ENCODE assay signal across 8 cellular contexts in the genomic region with DNA sequence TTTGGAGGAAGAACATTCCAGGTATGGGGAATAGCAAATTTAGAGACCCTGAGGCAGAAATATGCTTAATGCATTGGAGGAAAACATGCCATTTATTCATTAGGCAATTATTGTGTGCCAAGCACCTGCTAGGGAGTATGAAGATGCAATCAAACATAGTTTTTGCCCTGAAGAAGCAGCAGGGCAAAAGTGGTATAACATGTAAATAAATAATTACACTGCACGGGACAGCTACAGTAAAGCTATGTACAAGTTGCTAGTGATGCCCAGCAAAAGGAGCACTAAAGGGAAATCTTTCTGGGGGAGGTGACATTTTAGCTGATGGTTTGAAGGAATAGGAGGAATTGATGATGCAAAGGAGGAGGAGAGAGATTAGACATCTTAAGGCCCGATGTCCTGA. TPM values are rescaled to one million over a fixed set of nuclear protein-coding genes. Genes with fewer than 3 reads are reported as not detected.
DNase-seq lines count a peak whose midpoint lies in the region; ATAC-seq, FAIRE-seq and TF ChIP-seq lines count a peak whose summit lies in the region.

No MANE protein-coding gene starts in this region.

- dilution Hi-C loops in endothelial cell of umbilical vein (cut with MboI; ENCODE audit: extremely low pct_ligation_motif_present, low sequenced_read_pairs) = no loop called here

- intact Hi-C loops in PC-3 (cut with micrococcal nuclease) (loop anchor here (2.0 kb wide), 1 partner anchor 20 kb away; no protein-coding TSS in a partner anchor), endothelial cell of umbilical vein (cut with micrococcal nuclease) (loop anchor here (2.0 kb wide), 1 partner anchor 22 kb away; a partner anchor contains a TSS), left colon (cut with DNase I, micrococcal nuclease) (no loop called here)

- H3K36me3 ChIP-seq in PC-3 (ENCODE audit: low read depth, low read length) (no peaks in the 10 kb centered on the region), endothelial cell of umbilical vein (ENCODE audit: control insufficient read depth in 2 of 2, extremely low read depth in 1 of 2, insufficient read depth in 2 of 2, low read length in 2 of 2) (no peaks in the 10 kb centered on the region), rectal smooth muscle tissue (ENCODE audit: control insufficient read depth, insufficient read depth, low read length) (no peaks in the 10 kb centered on the region)

- H3K4me3 ChIP-seq in GM08714 (ENCODE audit: low read length) = peak overlapping the region; percentile 87
- peak overlapping the region; percentile 90 for H3K4me3 ChIP-seq in PC-3 (ENCODE audit: low read length)
- H3K4me3 ChIP-seq in endothelial cell of umbilical vein (replicated peaks in 1 of 3; ENCODE audit: insufficient read depth in 1 of 3, low read depth in 1 of 3, low read length in 3 of 3) = peak overlapping the region in 1 of 3 experiments; percentile 19
- peak overlapping the region; percentile 67 for H3K4me3 ChIP-seq in rectal smooth muscle tissue (ENCODE audit: low read length)

- BruUV-seq in PC-3 (replicated peaks; lab: Mats Ljungman, UMichigan) (no TSS peak), endothelial cell of umbilical vein (replicated peaks; lab: Mats Ljungman, UMichigan) (no TSS peak)

- peaks cover 38% of the 10 kb centered on the region for H3K79me2 ChIP-seq in PC-3 (ENCODE audit: low read length)
- H3K79me2 ChIP-seq in endothelial cell of umbilical vein (ENCODE audit: control insufficient read depth, insufficient read depth, low read length) = peaks cover 14% of the 10 kb centered on the region

- ATAC-seq in PC-3 (no peak), HG03565 (IDR thresholded peaks at IDR 0.05; ENCODE audit: unreplicated experiment) (no peak), left colon (no peak)

- CTCF ChIA-PET in PC-3 (lab: Charles Lee) (no interaction called here), endothelial cell of umbilical vein (lab: Charles Lee) (interaction anchor here (0.6 to 1.6 kb wide), 5 partner anchors 13 to 40 kb away, joined by 3 to 9 read pairs (median 3); no protein-coding TSS in a partner anchor)

- H3K27ac ChIP-seq in PC-3 (ENCODE audit: low read length) = no peak overlapping the region
- no peak overlapping the region for H3K27ac ChIP-seq in endothelial cell of umbilical vein (ENCODE audit: insufficient read depth, low read depth, low read length)
- peak overlapping the region; percentile 55 for H3K27ac ChIP-seq in rectal smooth muscle tissue (ENCODE audit: low read depth, low read length)

- peak overlapping the region; percentile 95 for H3K9ac ChIP-seq in PC-3 (ENCODE audit: low read length)
- no peak overlapping the region for H3K9ac ChIP-seq in endothelial cell of umbilical vein (replicated peaks; ENCODE audit: extremely low read depth, insufficient read depth, low read length)
- H3K9ac ChIP-seq in rectal smooth muscle tissue (ENCODE audit: low read length) = peak overlapping the region; percentile 77

- no peak for TF ChIP-seq POLR2A in endothelial cell of umbilical vein (IDR thresholded peaks at IDR 0.05; ENCODE audit: low read depth, low read length)

- no peaks in the 10 kb centered on the region for H3F3A ChIP-seq in PC-3 (ENCODE audit: low read length, unreplicated experiment)

- peak overlapping the region; percentile 94 for H3K4me2 ChIP-seq in PC-3 (ENCODE audit: low read length)
- H3K4me2 ChIP-seq in endothelial cell of umbilical vein (ENCODE audit: insufficient read depth, low read length) = peak overlapping the region; percentile 88

- H3K4me1 ChIP-seq in PC-3 (ENCODE audit: insufficient read depth, low read length) (peaks cover 37% of the 10 kb centered on the region), endothelial cell of umbilical vein (ENCODE audit: control insufficient read depth, extremely low read depth, insufficient read depth, low read length) (peaks cover 9% of the 10 kb centered on the region), rectal smooth muscle tissue (ENCODE audit: control insufficient read depth, insufficient read depth, low read length) (peaks cover 14% of the 10 kb centered on the region)

- TF ChIP-seq CTCF in PC-3 (conservative IDR thresholded peaks at IDR 0.05; ENCODE audit: low read depth, low read length) (no peak), endothelial cell of umbilical vein (IDR thresholded peaks at IDR 0.05; ENCODE audit: extremely low read depth in 1 of 2, insufficient read depth in 1 of 2, low read depth in 1 of 2, low read length in 2 of 2) (no peak)

- H4K20me1 ChIP-seq in PC-3 (ENCODE audit: low read length) = no peaks in the 10 kb centered on the region
- no peaks in the 10 kb centered on the region for H4K20me1 ChIP-seq in endothelial cell of umbilical vein (replicated peaks; ENCODE audit: control insufficient read depth, extremely low read depth, insufficient read depth, low read length)

- POLR2A ChIA-PET in PC-3 (lab: Charles Lee; ENCODE audit: unreplicated experiment) (no interaction called here), endothelial cell of umbilical vein (lab: Charles Lee) (interaction anchor here (0.6 to 0.7 kb wide), 6 partner anchors 11 to 610 kb away, joined by 3 to 5 read pairs (median 4); a partner anchor contains a TSS)

- no peaks in the 10 kb centered on the region for H3K9me1 ChIP-seq in endothelial cell of umbilical vein (replicated peaks; ENCODE audit: control insufficient read depth, extremely low read depth, insufficient read depth, low read length)

- no peaks in the 10 kb centered on the region for H3K9me2 ChIP-seq in PC-3 (replicated peaks; ENCODE audit: low read length)

- no peak for FAIRE-seq in endothelial cell of umbilical vein (lab: Jason Lieb, UNC)

- H2AFZ ChIP-seq in PC-3 (ENCODE audit: low read length) (peak overlapping the region; percentile 86), endothelial cell of umbilical vein (ENCODE audit: low read depth, low read length) (peak overlapping the region; percentile 91)

- H3K9me3 ChIP-seq in PC-3 (ENCODE audit: low read length) (no peaks in the 10 kb centered on the region), endothelial cell of umbilical vein (replicated peaks; ENCODE audit: control insufficient read depth, insufficient read depth, low read length) (no peaks in the 10 kb centered on the region)

- DNase-seq in PC-3 (no peak), endothelial cell of umbilical vein (ENCODE audit: low read depth, low spot score) (no peak), mucosa of gallbladder (ENCODE audit: low spot score) (no peak), KG1 (lab: John Stamatoyannopoulos, UW) (no peak), left colon (no peak)

- no peaks in the 10 kb centered on the region for H3K27me3 ChIP-seq in PC-3 (ENCODE audit: low read length)
- no peaks in the 10 kb centered on the region for H3K27me3 ChIP-seq in endothelial cell of umbilical vein (ENCODE audit: control insufficient read depth in 2 of 2, insufficient read depth in 2 of 2, low read length in 2 of 2)
- H3K27me3 ChIP-seq in rectal smooth muscle tissue (ENCODE audit: control insufficient read depth, insufficient read depth, low read length) = no peaks in the 10 kb centered on the region

RNA-seq across cellular contexts. Expression of a gene that starts 0.6 kb away (rescaled TPM):
- total RNA-seq in PC-3 (2014; rRNA removed) (28.5 and 40.0 TPM in 2 replicates), endothelial cell of umbilical vein (31.8 and 33.1 TPM in 2 replicates), mucosa of gallbladder (41.0 TPM), left colon (10 to 100 TPM; 16.9 to 18.4 TPM)
- 28.4 and 29.9 TPM in 2 replicates for polyA plus RNA-seq in endothelial cell of umbilical vein
- 21.7 and 25.2 TPM in 2 replicates for polyA plus RNA-seq in endothelial cell of umbilical vein (2011; cell fraction: cytosol; rRNA removed)
- polyA plus RNA-seq in endothelial cell of umbilical vein (2011; cell fraction: nucleus; rRNA removed) = 82.3 and 91.6 TPM in 2 replicates
- polyA plus RNA-seq in endothelial cell of umbilical vein (2012) = 14.6 and 15.7 TPM in 2 replicates
- polyA minus RNA-seq in endothelial cell of umbilical vein = 15.9 and 16.6 TPM in 2 replicates
- 13.4 TPM for polyA minus RNA-seq in endothelial cell of umbilical vein (2011; cell fraction: cytosol; rRNA and poly(A)+ RNA removed)
- polyA minus RNA-seq in endothelial cell of umbilical vein (2011; cell fraction: nucleus; rRNA and poly(A)+ RNA removed) = 14.7 and 15.2 TPM in 2 replicates

RNA-seq across cellular contexts. Expression of a gene that starts 21.4 kb away (rescaled TPM):
- total RNA-seq in PC-3 (2014; rRNA removed) = 1.4 and 4.4 TPM in 2 replicates
- total RNA-seq in endothelial cell of umbilical vein = not detected in 2 replicates
- 0.36 and 0.38 TPM in 2 replicates for polyA plus RNA-seq in endothelial cell of umbilical vein
- 0.28 and 0.32 TPM in 2 replicates for polyA plus RNA-seq in endothelial cell of umbilical vein (2011; cell fraction: cytosol; rRNA removed)
- 0.14 and 0.20 TPM in 2 replicates for polyA plus RNA-seq in endothelial cell of umbilical vein (2011; cell fraction: nucleus; rRNA removed)
- polyA plus RNA-seq in endothelial cell of umbilical vein (2012) = 0.15 and 0.31 TPM in 2 replicates
- 0.76 TPM in 1 of 2 replicates, not detected in the other for polyA minus RNA-seq in endothelial cell of umbilical vein
- 1.5 TPM for polyA minus RNA-seq in endothelial cell of umbilical vein (2011; cell fraction: cytosol; rRNA and poly(A)+ RNA removed)
- polyA minus RNA-seq in endothelial cell of umbilical vein (2011; cell fraction: nucleus; rRNA and poly(A)+ RNA removed) = not detected in 2 replicates
- total RNA-seq in mucosa of gallbladder = 0.37 TPM
- under 1 TPM; 0.27 to 0.28 TPM for total RNA-seq in left colon

RNA-seq across cellular contexts. Expression of a gene that starts 33.4 kb away (rescaled TPM):
- total RNA-seq in PC-3 (2014; rRNA removed) (0.22 and 0.75 TPM in 2 replicates), endothelial cell of umbilical vein (0.25 and 0.58 TPM in 2 replicates), mucosa of gallbladder (7.0 TPM), left colon (under 1 TPM; 0.61 to 0.95 TPM)
- 0.11 and 0.14 TPM in 2 replicates for polyA plus RNA-seq in endothelial cell of umbilical vein
- 0.06 and 0.14 TPM in 2 replicates for polyA plus RNA-seq in endothelial cell of umbilical vein (2011; cell fraction: cytosol; rRNA removed)
- 0.07 and 0.08 TPM in 2 replicates for polyA plus RNA-seq in endothelial cell of umbilical vein (2011; cell fraction: nucleus; rRNA removed)
- polyA plus RNA-seq in endothelial cell of umbilical vein (2012) = 0.12 TPM in 1 of 2 replicates, not detected in the other
- polyA minus RNA-seq in endothelial cell of umbilical vein = 0.13 TPM in 1 of 2 replicates, not detected in the other
- polyA minus RNA-seq in endothelial cell of umbilical vein (2011; cell fraction: cytosol; rRNA and poly(A)+ RNA removed) = not detected
- polyA minus RNA-seq in endothelial cell of umbilical vein (2011; cell fraction: nucleus; rRNA and poly(A)+ RNA removed) = 1.4 TPM in 1 of 2 replicates, not detected in the other

RNA-seq across cellular contexts. Expression of a gene that starts 40.0 kb away (rescaled TPM):
- total RNA-seq in PC-3 (2014; rRNA removed) (89.7 and 93.9 TPM in 2 replicates), endothelial cell of umbilical vein (117 and 119 TPM in 2 replicates), mucosa of gallbladder (155 TPM), left colon (100 to 1,000 TPM; 113 to 134 TPM)
- 470 and 561 TPM in 2 replicates for polyA plus RNA-seq in endothelial cell of umbilical vein
- polyA plus RNA-seq in endothelial cell of umbilical vein (2011; cell fraction: cytosol; rRNA removed) = 186 and 196 TPM in 2 replicates
- polyA plus RNA-seq in endothelial cell of umbilical vein (2011; cell fraction: nucleus; rRNA removed) = 227 and 268 TPM in 2 replicates
- polyA plus RNA-seq in endothelial cell of umbilical vein (2012) = 91.9 and 103 TPM in 2 replicates
- polyA minus RNA-seq in endothelial cell of umbilical vein = 490 and 494 TPM in 2 replicates
- polyA minus RNA-seq in endothelial cell of umbilical vein (2011; cell fraction: cytosol; rRNA and poly(A)+ RNA removed) = 45.0 TPM
- 63.3 and 75.3 TPM in 2 replicates for polyA minus RNA-seq in endothelial cell of umbilical vein (2011; cell fraction: nucleus; rRNA and poly(A)+ RNA removed)

RNA-seq across cellular contexts. Expression of a gene that starts 40.1 kb away (rescaled TPM):
- total RNA-seq in PC-3 (2014; rRNA removed) (61.4 and 69.7 TPM in 2 replicates), endothelial cell of umbilical vein (40.6 and 46.0 TPM in 2 replicates), mucosa of gallbladder (33.8 TPM), left colon (10 to 100 TPM; 19.6 to 26.9 TPM)
- polyA plus RNA-seq in endothelial cell of umbilical vein = 34.7 and 39.8 TPM in 2 replicates
- polyA plus RNA-seq in endothelial cell of umbilical vein (2011; cell fraction: cytosol; rRNA removed) = 37.8 and 41.4 TPM in 2 replicates
- 109 and 139 TPM in 2 replicates for polyA plus RNA-seq in endothelial cell of umbilical vein (2011; cell fraction: nucleus; rRNA removed)
- 55.9 and 92.0 TPM in 2 replicates for polyA plus RNA-seq in endothelial cell of umbilical vein (2012)
- polyA minus RNA-seq in endothelial cell of umbilical vein = 45.8 and 58.8 TPM in 2 replicates
- 35.1 TPM for polyA minus RNA-seq in endothelial cell of umbilical vein (2011; cell fraction: cytosol; rRNA and poly(A)+ RNA removed)
- 21.0 and 29.9 TPM in 2 replicates for polyA minus RNA-seq in endothelial cell of umbilical vein (2011; cell fraction: nucleus; rRNA and poly(A)+ RNA removed)

Comparison
In these comparisons a context has a peak if more than half of its experiments do, and no peak if none do; other contexts are left out.
1. intact Hi-C loops: an anchor here in PC-3 (2.0 kb wide) and endothelial cell of umbilical vein (2.0 kb wide); none called in left colon.